Comparison of ENCODE assay signal across 12 cellular contexts in genomic region chr2:114729025-114729424, GRCh38.
DNase-seq lines count a peak whose midpoint lies in the region; ATAC-seq and TF ChIP-seq lines count a peak whose summit lies in the region.
"Had no signal": no experiment of that assay in that cellular context is flagged by ENCODE, and none has a peak within 500 bp of the region (broad histone marks: within the 10 kb centered on the region; RNA-seq: fewer than 3 reads in every experiment).

No MANE protein-coding gene starts in this region.

- peaks cover 0 to 11% (median 0%) of the 10 kb centered on the region in 9 donors for H3K9me3 Mint-ChIP-seq in naive thymus-derived CD8-positive, alpha-beta T cell

- no peaks in the 10 kb centered on the region for H3K4me1 Mint-ChIP-seq in naive thymus-derived CD8-positive, alpha-beta T cell

- ATAC-seq in naive thymus-derived CD8-positive, alpha-beta T cell = no peak
- ATAC-seq: WTC11 had no signal

- no peak overlapping the region for H3K27ac Mint-ChIP-seq in naive thymus-derived CD8-positive, alpha-beta T cell
- H3K27ac Mint-ChIP-seq: WTC11 had no signal

- H3K4me3 Mint-ChIP-seq in naive thymus-derived CD8-positive, alpha-beta T cell = no peak overlapping the region
- H3K4me3 Mint-ChIP-seq: WTC11 had no signal

- peaks cover 0 to 3% (median 0%) of the 10 kb centered on the region in 5 donors for H3K27me3 Mint-ChIP-seq in naive thymus-derived CD8-positive, alpha-beta T cell

- POLR2A ChIA-PET in naive thymus-derived CD8-positive, alpha-beta T cell (lab: Charles Lee) = no interaction called here

- TF ChIP-seq CTCF in LNCAP (IDR thresholded peaks at IDR 0.05) = peak; percentile 56

- no peaks in the 10 kb centered on the region for H3K36me3 Mint-ChIP-seq in naive thymus-derived CD8-positive, alpha-beta T cell

- DNase-seq in NCI-H1092 treated with DMSO at 0.1 percent for 48 hours (lab: John Stamatoyannopoulos, UW) (peak; percentile 2), NCI-H1092 (lab: John Stamatoyannopoulos, UW) (no peak), SW480 (ENCODE audit: low spot score) (peak; percentile 24), middle frontal gyrus (ENCODE audit: extremely low spot score, low spot score) (peak; percentile 28), activated gamma-delta T cell (lab: John Stamatoyannopoulos, UW) (no peak), AG20443 (ENCODE audit: low spot score) (no peak)
- DNase-seq in naive thymus-derived CD8-positive, alpha-beta T cell = no peak
- DNase-seq: NCI-H1105, Peyer's patch, sigmoid colon had no signal

Comparison
In these comparisons a context has a peak if more than half of its experiments do, and no peak if none do; other contexts are left out.
1. DNase-seq: peak in NCI-H1092 treated with DMSO at 0.1 percent for 48 hours (single experiment), SW480 (single experiment) and middle frontal gyrus (single experiment); none in NCI-H1092 (single experiment), activated gamma-delta T cell (single experiment), AG20443 (single experiment) and naive thymus-derived CD8-positive, alpha-beta T cell (0 of 10).